21 cellular contexts compared by ENCODE assay signal in genomic region chr9:136605966-136606365, GRCh38. TPM values are rescaled to one million over a fixed set of nuclear protein-coding genes. Genes with fewer than 3 reads are reported as not detected.
DNase-seq lines count a peak whose midpoint lies in the region; ATAC-seq and TF ChIP-seq lines count a peak whose summit lies in the region.
"Had no signal": no experiment of that assay in that cellular context is flagged by ENCODE, and none has a peak within 500 bp of the region (broad histone marks: within the 10 kb centered on the region; RNA-seq: fewer than 3 reads in every experiment).

No MANE protein-coding gene starts in this region.

- H3K4me3 ChIP-seq in heart left ventricle (no peak overlapping the region), neuronal stem cell (ENCODE audit: low read length in 2 of 2) (no peak overlapping the region)
- H3K4me3 ChIP-seq: breast epithelium, lung, upper lobe of left lung had no signal

- H2BK5ac ChIP-seq in neuronal stem cell (ENCODE audit: low read length), result peak overlapping the region; percentile 70

- H3K4me2 ChIP-seq in neuronal stem cell (ENCODE audit: insufficient read depth, low read length, poor library complexity, severe bottlenecking), result no peak overlapping the region

- no peak for TF ChIP-seq POLR2A in heart left ventricle (IDR thresholded peaks at IDR 0.05)

- no peaks in the 10 kb centered on the region for H3K4me1 Mint-ChIP-seq in activated CD8-positive, alpha-beta memory T cell treated with anti-CD3 and anti-CD28 coated beads, Interleukin-2, amount 10 ng/mL, durations not matched to agents 7 days and 5 days
- no peaks in the 10 kb centered on the region for H3K4me1 Mint-ChIP-seq in activated naive CD8-positive, alpha-beta T cell treated with anti-CD3 and anti-CD28 coated beads for 36 hours
- H3K4me1 Mint-ChIP-seq: activated CD4-positive, alpha-beta memory T cell treated with anti-CD3 and anti-CD28 coated beads, Interleukin-2, amount 10 ng/mL, durations not matched to agents 7 days and 5 days; activated naive CD4-positive, alpha-beta T cell treated with anti-CD3 and anti-CD28 coated beads, Interleukin-2, amount 50 U/mL, for 24 hours; CD4-positive, alpha-beta memory T cell had no signal

- H3K79me1 ChIP-seq in neuronal stem cell (ENCODE audit: low read depth, low read length), result no peaks in the 10 kb centered on the region

- H3K4ac ChIP-seq in neuronal stem cell (ENCODE audit: low read length), result peak overlapping the region; percentile 84

- peak overlapping the region; percentile 57 for H3K23ac ChIP-seq in neuronal stem cell (ENCODE audit: low read depth, low read length, poor library complexity)

- H3K27ac Mint-ChIP-seq in activated CD8-positive, alpha-beta memory T cell treated with anti-CD3 and anti-CD28 coated beads, Interleukin-2, amount 10 ng/mL, durations not matched to agents 7 days and 5 days, result no peak overlapping the region
- H3K27ac Mint-ChIP-seq in activated naive CD8-positive, alpha-beta T cell treated with anti-CD3 and anti-CD28 coated beads for 36 hours, result no peak overlapping the region
- H3K27ac Mint-ChIP-seq: activated CD4-positive, alpha-beta memory T cell treated with anti-CD3 and anti-CD28 coated beads, Interleukin-2, amount 10 ng/mL, durations not matched to agents 7 days and 5 days; activated naive CD4-positive, alpha-beta T cell treated with anti-CD3 and anti-CD28 coated beads, Interleukin-2, amount 50 U/mL, for 24 hours; activated T-cell treated with anti-CD3 and anti-CD28 coated beads, Interleukin-2, amount 50 U/mL, for 72 hours; CD4-positive, alpha-beta memory T cell; T-helper 17 cell had no signal

- peak overlapping the region; percentile 96 for H2BK15ac ChIP-seq in neuronal stem cell (ENCODE audit: low read length)

- DNase-seq in Ammon's horn (ENCODE audit: low spot score), result peak; percentile 43
- peak; percentile 63 for DNase-seq in RPMI8226
- peak in 3 of 5 donors; percentile 47 to 79 (median 52) for DNase-seq in heart left ventricle
- no peak for DNase-seq in neuronal stem cell (ENCODE audit: low spot score)
- no peak for DNase-seq in activated CD8-positive, alpha-beta memory T cell treated with anti-CD3 and anti-CD28 coated beads, Interleukin-2, amount 10 ng/mL, durations not matched to agents 7 days and 5 days
- no peak for DNase-seq in activated naive CD8-positive, alpha-beta T cell treated with anti-CD3 and anti-CD28 coated beads for 36 hours
- DNase-seq: activated CD4-positive, alpha-beta memory T cell treated with anti-CD3 and anti-CD28 coated beads, Interleukin-2, amount 10 ng/mL, durations not matched to agents 7 days and 5 days; activated T-cell treated with anti-CD3 and anti-CD28 coated beads, Interleukin-2, amount 50 U/mL, for 72 hours; CD4-positive, alpha-beta memory T cell; NCI-H1417 treated with DMSO at 0.1 percent for 48 hours; NCI-H345; NK-92 treated with Interleukin-12 subunit alpha and Interleukin-12 subunit beta, amount 100 ng/mL, for 24 hours; stimulated activated CD4-positive, alpha-beta T cell treated with anti-CD3 and anti-CD28 coated beads, Interleukin-12 subunit alpha, Interleukin-12 subunit beta, amount 100 ng/mL, for 4 hours; T-helper 17 cell had no signal

- H2AK5ac ChIP-seq in neuronal stem cell (ENCODE audit: low read depth, low read length), result peak overlapping the region; percentile 99

- peak overlapping the region; percentile 5 for H3K18ac ChIP-seq in neuronal stem cell (ENCODE audit: low read length)

- peak overlapping the region; percentile 65 for H4K91ac ChIP-seq in neuronal stem cell (ENCODE audit: low read depth, low read length, poor library complexity)

- H3K36me3 Mint-ChIP-seq in activated CD8-positive, alpha-beta memory T cell treated with anti-CD3 and anti-CD28 coated beads, Interleukin-2, amount 10 ng/mL, durations not matched to agents 7 days and 5 days, result no peaks in the 10 kb centered on the region
- H3K36me3 Mint-ChIP-seq in activated naive CD8-positive, alpha-beta T cell treated with anti-CD3 and anti-CD28 coated beads for 36 hours, result no peaks in the 10 kb centered on the region
- H3K36me3 Mint-ChIP-seq: activated naive CD4-positive, alpha-beta T cell treated with anti-CD3 and anti-CD28 coated beads, Interleukin-2, amount 50 U/mL, for 24 hours; CD4-positive, alpha-beta memory T cell; natural killer cell treated with Interleukin-12 subunit alpha and Interleukin-12 subunit beta and Interleukin-15 and Interleukin-18, amount 100 ng/mL, for 72 hours had no signal

- H3K9me3 ChIP-seq in heart left ventricle (no peaks in the 10 kb centered on the region), neuronal stem cell (replicated peaks in 1 of 2; ENCODE audit: control insufficient read depth in 2 of 2, insufficient read depth in 1 of 2, low read depth in 1 of 2, low read length in 2 of 2) (no peaks in the 10 kb centered on the region)
- H3K9me3 ChIP-seq: breast epithelium, upper lobe of left lung had no signal

- ATAC-seq in heart left ventricle (peak; percentile 42 to 60 (median 48)), GM21381 (IDR thresholded peaks at IDR 0.05; ENCODE audit: unreplicated experiment) (no peak), HG02678 (IDR thresholded peaks at IDR 0.05; ENCODE audit: unreplicated experiment) (no peak)
- no peak for ATAC-seq in activated CD8-positive, alpha-beta memory T cell treated with anti-CD3 and anti-CD28 coated beads, Interleukin-2, amount 10 ng/mL, durations not matched to agents 7 days and 5 days
- ATAC-seq: activated T-cell treated with anti-CD3 and anti-CD28 coated beads, Interleukin-2, amount 50 U/mL, for 72 hours; natural killer cell treated with Interleukin-12 subunit alpha and Interleukin-12 subunit beta and Interleukin-15 and Interleukin-18, amount 100 ng/mL, for 72 hours; T-helper 17 cell had no signal

- H3K9ac ChIP-seq in neuronal stem cell (ENCODE audit: low read depth, low read length, poor library complexity), result no peak overlapping the region

- H3K36me3 ChIP-seq in heart left ventricle (no peaks in the 10 kb centered on the region), neuronal stem cell (replicated peaks in 1 of 2; ENCODE audit: control insufficient read depth in 2 of 2, insufficient read depth in 2 of 2, low read length in 2 of 2) (no peaks in the 10 kb centered on the region)
- H3K36me3 ChIP-seq: breast epithelium, upper lobe of left lung had no signal

- H3K27ac ChIP-seq in heart left ventricle (peak overlapping the region in 7 of 12 donors; percentile 18 to 57 (median 40)), neuronal stem cell (replicated peaks; ENCODE audit: low read length) (no peak overlapping the region)
- H3K27ac ChIP-seq: breast epithelium had no signal

- H2BK120ac ChIP-seq in neuronal stem cell (ENCODE audit: low read depth, low read length), result peak overlapping the region; percentile 54

- no peak overlapping the region for H3K4me3 Mint-ChIP-seq in activated CD8-positive, alpha-beta memory T cell treated with anti-CD3 and anti-CD28 coated beads, Interleukin-2, amount 10 ng/mL, durations not matched to agents 7 days and 5 days
- no peak overlapping the region for H3K4me3 Mint-ChIP-seq in activated naive CD8-positive, alpha-beta T cell treated with anti-CD3 and anti-CD28 coated beads for 36 hours
- H3K4me3 Mint-ChIP-seq: activated CD4-positive, alpha-beta memory T cell treated with anti-CD3 and anti-CD28 coated beads, Interleukin-2, amount 10 ng/mL, durations not matched to agents 7 days and 5 days; activated naive CD4-positive, alpha-beta T cell treated with anti-CD3 and anti-CD28 coated beads, Interleukin-2, amount 50 U/mL, for 24 hours; activated T-cell treated with anti-CD3 and anti-CD28 coated beads, Interleukin-2, amount 50 U/mL, for 72 hours; CD4-positive, alpha-beta memory T cell; natural killer cell treated with Interleukin-12 subunit alpha and Interleukin-12 subunit beta and Interleukin-15 and Interleukin-18, amount 100 ng/mL, for 72 hours; T-helper 17 cell had no signal

- H3K27me3 ChIP-seq in heart left ventricle, result no peaks in the 10 kb centered on the region
- H3K27me3 ChIP-seq in neuronal stem cell (ENCODE audit: control insufficient read depth in 3 of 3, insufficient read depth in 3 of 3, low read depth in 1 of 3, low read length in 3 of 3), result no peaks in the 10 kb centered on the region
- H3K27me3 ChIP-seq: upper lobe of left lung had no signal

- H2BK12ac ChIP-seq in neuronal stem cell (ENCODE audit: low read length), result peak overlapping the region; percentile 97

- 30 to 59% (median 50%) methylated on average over 11 to 12 of the region's 12 CpGs for WGBS in heart left ventricle, 4 donors
- no CpG with 5 or more reads among the region's 12 CpGs for WGBS in neuronal stem cell (ENCODE audit: extremely low coverage in 2 of 2, insufficient read length in 2 of 2, insufficient replicate concordance in 1 of 2), 2 donors

- no peak for TF ChIP-seq CTCF in heart left ventricle (IDR thresholded peaks at IDR 0.05)

- intact Hi-C loops in heart left ventricle (cut with DNase I), result loop anchor here in 1 of 10 donors (5.0 kb wide), 1 partner anchor 59 kb away; the partner anchor contains the start of gene NOTCH1

- peak overlapping the region; percentile 56 for H2AFZ ChIP-seq in neuronal stem cell (ENCODE audit: low read length)

- H4K8ac ChIP-seq in neuronal stem cell (ENCODE audit: low read depth, low read length), result no peak overlapping the region

- H3K14ac ChIP-seq in neuronal stem cell (ENCODE audit: low read length), result no peak overlapping the region

- H3K27me3 Mint-ChIP-seq in activated CD8-positive, alpha-beta memory T cell treated with anti-CD3 and anti-CD28 coated beads, Interleukin-2, amount 10 ng/mL, durations not matched to agents 7 days and 5 days, result peaks cover 4% of the 10 kb centered on the region
- peaks cover 17% of the 10 kb centered on the region for H3K27me3 Mint-ChIP-seq in activated naive CD8-positive, alpha-beta T cell treated with anti-CD3 and anti-CD28 coated beads for 36 hours

- H3K9me3 Mint-ChIP-seq in activated CD8-positive, alpha-beta memory T cell treated with anti-CD3 and anti-CD28 coated beads, Interleukin-2, amount 10 ng/mL, durations not matched to agents 7 days and 5 days (ENCODE audit: low read depth), result peaks cover 2% of the 10 kb centered on the region
- no peaks in the 10 kb centered on the region for H3K9me3 Mint-ChIP-seq in activated naive CD8-positive, alpha-beta T cell treated with anti-CD3 and anti-CD28 coated beads for 36 hours
- H3K9me3 Mint-ChIP-seq: activated CD4-positive, alpha-beta memory T cell treated with anti-CD3 and anti-CD28 coated beads, Interleukin-2, amount 10 ng/mL, durations not matched to agents 7 days and 5 days; activated naive CD4-positive, alpha-beta T cell treated with anti-CD3 and anti-CD28 coated beads, Interleukin-2, amount 50 U/mL, for 24 hours; CD4-positive, alpha-beta memory T cell; natural killer cell treated with Interleukin-12 subunit alpha and Interleukin-12 subunit beta and Interleukin-15 and Interleukin-18, amount 100 ng/mL, for 72 hours had no signal

- CTCF ChIA-PET in activated CD8-positive, alpha-beta memory T cell treated with anti-CD3 and anti-CD28 coated beads, Interleukin-2, amount 10 ng/mL, durations not matched to agents 7 days and 5 days (lab: Charles Lee), result interaction anchor here (1.1 kb wide), 1 partner anchor 117 kb away, joined by 3 read pairs; no protein-coding TSS in a partner anchor

- H3K4me1 ChIP-seq in heart left ventricle (peaks cover 9 to 41% (median 25%) of the 10 kb centered on the region in 12 donors), neuronal stem cell (ENCODE audit: control insufficient read depth in 2 of 2, insufficient read depth in 1 of 2, low read depth in 1 of 2, low read length in 2 of 2) (peaks cover 20 to 56% of the 10 kb centered on the region in 2 donors)
- H3K4me1 ChIP-seq: breast epithelium had no signal

RNA-seq across cellular contexts. Expression of gene EGFL7, which starts 56.8 kb away (rescaled TPM):
- 100 to 1,000 TPM in 2 of 9 donors, 10 to 100 TPM in 7; 56.4 to 142 (median 94.0) TPM for total RNA-seq in heart left ventricle
- 100 to 1,000 TPM; 103 to 137 TPM for polyA plus RNA-seq in heart left ventricle
- polyA plus RNA-seq in neuronal stem cell (2013, experiment 1 of 2), result 33.1 TPM
- 32.0 TPM for polyA plus RNA-seq in neuronal stem cell (2013, experiment 2 of 2)
- 1 to 10 TPM in 1 of 2 experiments, under 1 TPM in 1; 0.29 to 1.1 TPM for total RNA-seq in activated CD8-positive, alpha-beta memory T cell treated with anti-CD3 and anti-CD28 coated beads, Interleukin-2, amount 10 ng/mL, durations not matched to agents 7 days and 5 days
- total RNA-seq in activated naive CD8-positive, alpha-beta T cell treated with anti-CD3 and anti-CD28 coated beads for 36 hours, result 1 to 10 TPM in 1 of 2 experiments, under 1 TPM in 1; 0.94 to 1.2 TPM
- total RNA-seq: CD4-positive, alpha-beta memory T cell had no signal

Comparison
In these comparisons a context has a peak if more than half of its experiments do, and no peak if none do; other contexts are left out.
1. DNase-seq: peak in Ammon's horn (single experiment), RPMI8226 (single experiment) and heart left ventricle (3 of 5); none in neuronal stem cell (single experiment), activated CD8-positive, alpha-beta memory T cell treated with anti-CD3 and anti-CD28 coated beads, Interleukin-2, amount 10 ng/mL, durations not matched to agents 7 days and 5 days (single experiment) and activated naive CD8-positive, alpha-beta T cell treated with anti-CD3 and anti-CD28 coated beads for 36 hours (single experiment).
2. ATAC-seq: peak in heart left ventricle (4 of 4); none in GM21381 (single experiment), activated CD8-positive, alpha-beta memory T cell treated with anti-CD3 and anti-CD28 coated beads, Interleukin-2, amount 10 ng/mL, durations not matched to agents 7 days and 5 days (single experiment) and HG02678 (single experiment).
3. RNA of gene EGFL7, which starts 56.8 kb away (total RNA-seq): 56.4 to 142 TPM in heart left ventricle; 0.94 to 1.2 TPM in activated naive CD8-positive, alpha-beta T cell treated with anti-CD3 and anti-CD28 coated beads for 36 hours and 0.29 to 1.1 TPM in activated CD8-positive, alpha-beta memory T cell treated with anti-CD3 and anti-CD28 coated beads, Interleukin-2, amount 10 ng/mL, durations not matched to agents 7 days and 5 days; every median in the first group is over 10 times any median in the second.